8 cellular contexts compared by ENCODE assay signal in the genomic region with DNA sequence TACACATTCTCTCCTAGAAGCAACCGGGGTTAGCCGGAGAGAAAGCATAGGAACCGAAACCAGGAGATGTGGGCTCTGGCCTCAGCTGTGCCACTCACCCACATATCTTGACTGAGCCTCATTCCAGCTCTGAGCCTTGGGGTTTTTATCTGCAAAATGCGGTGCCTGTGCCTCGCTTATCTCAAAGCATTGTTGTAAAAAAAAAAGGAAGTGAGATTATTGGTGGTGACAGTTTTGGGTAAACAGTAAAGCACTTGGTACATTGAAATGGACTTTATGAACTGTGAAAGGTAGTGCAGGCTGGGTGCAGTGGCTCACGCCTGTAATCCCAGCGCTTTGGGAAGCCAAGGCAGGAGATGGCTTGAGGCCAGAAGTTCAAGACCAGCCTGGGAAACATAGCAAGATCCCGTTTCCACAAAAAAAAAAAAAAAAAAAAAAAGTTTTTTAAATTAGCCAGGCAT. TPM values are rescaled to one million over a fixed set of nuclear protein-coding genes. Genes with fewer than 3 reads are reported as not detected.
DNase-seq lines count a peak whose midpoint lies in the region; ATAC-seq and TF ChIP-seq lines count a peak whose summit lies in the region.

No MANE protein-coding gene starts in this region.

- H3K4me1 ChIP-seq in body of pancreas (peaks cover 21% of the 10 kb centered on the region), tibial nerve (peaks cover 0 to 20% (median 5%) of the 10 kb centered on the region in 4 donors)
- H3K4me1 ChIP-seq in effector memory CD4-positive, alpha-beta T cell (ENCODE audit: control insufficient read depth, insufficient read depth, low read length, poor library complexity, severe bottlenecking), result peaks cover 23% of the 10 kb centered on the region

- no peaks in the 10 kb centered on the region for H3K36me3 ChIP-seq in body of pancreas (replicated peaks in 1 of 2; ENCODE audit: insufficient read depth in 1 of 2, low read depth in 2 of 2)
- no peaks in the 10 kb centered on the region for H3K36me3 ChIP-seq in effector memory CD4-positive, alpha-beta T cell (ENCODE audit: control insufficient read depth, insufficient read depth, low read length)
- no peaks in the 10 kb centered on the region for H3K36me3 ChIP-seq in tibial nerve

- H3K9me3 ChIP-seq in body of pancreas, result no peaks in the 10 kb centered on the region
- H3K9me3 ChIP-seq in effector memory CD4-positive, alpha-beta T cell (ENCODE audit: control insufficient read depth, low read length), result no peaks in the 10 kb centered on the region
- no peaks in the 10 kb centered on the region for H3K9me3 ChIP-seq in tibial nerve

- H3K4me3 ChIP-seq in NB4 (ENCODE audit: low read depth, low read length) (peak overlapping the region; percentile 22), body of pancreas (no peak overlapping the region), tibial nerve (no peak overlapping the region)
- H3K4me3 ChIP-seq in effector memory CD4-positive, alpha-beta T cell (ENCODE audit: insufficient read depth, low read depth, low read length, poor library complexity, severe bottlenecking), result no peak overlapping the region

- H3K27me3 ChIP-seq in body of pancreas (no peaks in the 10 kb centered on the region), tibial nerve (no peaks in the 10 kb centered on the region)
- no peaks in the 10 kb centered on the region for H3K27me3 ChIP-seq in effector memory CD4-positive, alpha-beta T cell (replicated peaks; ENCODE audit: control insufficient read depth, insufficient read depth, low read length, poor library complexity, severe bottlenecking)

- TF ChIP-seq CTCF in NB4 (IDR thresholded peaks at IDR 0.05; ENCODE audit: low read depth, low read length) (no peak), body of pancreas (IDR thresholded peaks at IDR 0.05) (no peak), tibial nerve (IDR thresholded peaks at IDR 0.05) (no peak)

- intact Hi-C loops in body of pancreas (cut with DNase I), result no loop called here

- peak in 1 of 2 donors; percentile 23 for TF ChIP-seq EP300 in tibial nerve (IDR thresholded peaks at IDR 0.05)

- H3K27ac ChIP-seq in body of pancreas, result peak overlapping the region in 3 of 4 donors; percentile 36 to 53 (median 48)
- no peak overlapping the region for H3K27ac ChIP-seq in effector memory CD4-positive, alpha-beta T cell (ENCODE audit: insufficient read depth, low read length, poor library complexity, severe bottlenecking)
- H3K27ac ChIP-seq in tibial nerve, result peak overlapping the region in 1 of 4 donors; percentile 45

- peak; percentile 36 for TF ChIP-seq POLR2A in NB4 (IDR thresholded peaks at IDR 0.05; ENCODE audit: extremely low read depth, insufficient read length)
- no peak for TF ChIP-seq POLR2A in body of pancreas (IDR thresholded peaks at IDR 0.05)
- TF ChIP-seq POLR2A in tibial nerve (IDR thresholded peaks at IDR 0.05), result no peak

- peak; percentile 97 for DNase-seq in NB4 (ENCODE audit: low read depth)
- DNase-seq in body of pancreas, result peak in 2 of 4 donors; percentile 42 to 62
- peak; percentile 83 for DNase-seq in pons (ENCODE audit: low spot score)
- no peak for DNase-seq in middle frontal gyrus (ENCODE audit: extremely low spot score, low spot score)
- DNase-seq in effector memory CD4-positive, alpha-beta T cell, result no peak
- no peak for DNase-seq in tibial nerve (ENCODE audit: low spot score in 2 of 2)

- WGBS in body of pancreas, 2 donors, result 3 to 8% methylated on average over 8 of the region's 8 CpGs
- WGBS in tibial nerve, 2 donors, result 55 to 66% methylated on average over 8 of the region's 8 CpGs

- peak; percentile 69 for ATAC-seq in GM18870 (IDR thresholded peaks at IDR 0.05; ENCODE audit: unreplicated experiment)
- ATAC-seq in HG02588 (IDR thresholded peaks at IDR 0.05; ENCODE audit: unreplicated experiment), result peak; percentile 60
- peak; percentile 52 for ATAC-seq in body of pancreas

RNA-seq across cellular contexts. Expression of a gene that starts 3.8 kb away (rescaled TPM):
- total RNA-seq in body of pancreas, result 1 to 10 TPM; 2.3 to 3.6 TPM
- total RNA-seq in tibial nerve, result 10 to 100 TPM in 1 of 4 donors, 1 to 10 TPM in 3; 3.5 to 11.1 (median 5.9) TPM

Comparison
In these comparisons a context has a peak if more than half of its experiments do, and no peak if none do; other contexts are left out.
1. DNase-seq: peak in NB4 (single experiment) and pons (single experiment); none in middle frontal gyrus (single experiment), effector memory CD4-positive, alpha-beta T cell (0 of 3) and tibial nerve (0 of 2).
2. Peak in every context shown above with its lines, with median percentiles within 50 percentile points of each other: ATAC-seq.